Comparison of ENCODE assay signal across 9 cellular contexts in the genomic region with DNA sequence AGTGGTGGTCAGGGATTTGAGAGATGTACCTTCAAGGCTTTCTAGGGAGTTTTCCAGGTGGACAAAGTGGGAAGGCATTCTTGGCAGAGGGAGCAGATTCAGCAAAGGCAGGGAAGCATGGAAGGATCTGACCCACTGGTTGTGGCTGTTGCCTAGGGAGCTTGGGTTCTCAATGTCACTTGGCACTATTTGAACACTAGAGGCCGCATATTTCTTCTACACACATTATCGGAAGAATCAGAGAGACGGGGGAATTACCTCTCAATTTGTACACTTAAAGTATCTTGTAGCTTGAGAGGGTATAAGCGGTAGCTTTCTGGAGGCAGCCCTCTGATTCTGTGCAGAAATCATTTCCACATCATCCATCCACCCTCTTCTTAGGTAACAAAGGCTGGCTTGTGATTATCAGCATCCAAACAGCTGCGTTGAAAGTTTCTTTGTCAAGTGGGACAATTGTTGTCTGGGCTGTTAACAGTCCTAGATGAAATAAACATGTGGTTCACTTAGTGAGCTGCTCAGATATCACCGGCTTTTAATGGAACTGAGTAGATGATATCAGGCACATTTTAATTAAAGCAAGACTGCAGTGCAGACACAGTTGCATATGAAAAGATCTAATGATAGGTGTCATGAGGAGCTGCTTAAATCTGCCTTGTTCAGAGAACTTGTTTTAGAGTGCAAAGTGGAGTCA. TPM values are rescaled to one million over a fixed set of nuclear protein-coding genes. Genes with fewer than 3 reads are reported as not detected.
DNase-seq lines count a peak whose midpoint lies in the region; ATAC-seq and TF ChIP-seq lines count a peak whose summit lies in the region.
"Had no signal": no experiment of that assay in that cellular context is flagged by ENCODE, and none has a peak within 500 bp of the region (broad histone marks: within the 10 kb centered on the region; RNA-seq: fewer than 3 reads in every experiment).

No MANE protein-coding gene starts in this region.

- H3K27me3 Mint-ChIP-seq in stimulated activated naive CD8-positive, alpha-beta T cell treated with anti-CD3 and anti-CD28 coated beads, Interleukin-15, amount 100 ng/mL, for 72 hours: peaks cover 92% of the 10 kb centered on the region

- no peaks in the 10 kb centered on the region for H3K36me3 ChIP-seq in HEK293 (ENCODE audit: control insufficient read depth in 2 of 2, insufficient read depth in 1 of 2, low read length in 2 of 2)

- no peak for ATAC-seq in foreskin keratinocyte
- ATAC-seq in stimulated activated naive CD8-positive, alpha-beta T cell treated with anti-CD3 and anti-CD28 coated beads, Interleukin-15, amount 100 ng/mL, for 72 hours: no peak

- DNase-seq in COLO668 (lab: John Stamatoyannopoulos, UW; ENCODE audit: unreplicated experiment) (peak; percentile 55), NCI-H526 treated with DMSO at 0.1 percent for 48 hours (lab: John Stamatoyannopoulos, UW) (peak; percentile 58), foreskin keratinocyte (no peak), ecto neural progenitor cell (ENCODE audit: low spot score) (no peak), epidermal melanocyte (ENCODE audit: insufficient read length, low spot score) (no peak), hepatic stellate cell (ENCODE audit: low spot score) (no peak)
- no peak for DNase-seq in stimulated activated naive CD8-positive, alpha-beta T cell treated with anti-CD3 and anti-CD28 coated beads, Interleukin-15, amount 100 ng/mL, for 72 hours
- DNase-seq: stimulated activated CD4-positive, alpha-beta T cell treated with anti-CD3 and anti-CD28 coated beads, Interleukin-1b, Interleukin-23, amount 100 ng/mL, for 48 hours had no signal

- H3K27ac Mint-ChIP-seq in stimulated activated naive CD8-positive, alpha-beta T cell treated with anti-CD3 and anti-CD28 coated beads, Interleukin-15, amount 100 ng/mL, for 72 hours: no peak overlapping the region

- no peaks in the 10 kb centered on the region for H3K9me3 Mint-ChIP-seq in stimulated activated naive CD8-positive, alpha-beta T cell treated with anti-CD3 and anti-CD28 coated beads, Interleukin-15, amount 100 ng/mL, for 72 hours

- H3K9me3 ChIP-seq in HEK293 (ENCODE audit: control insufficient read depth, insufficient read depth, low read depth, low read length): no peaks in the 10 kb centered on the region

- peaks cover 55% of the 10 kb centered on the region for H3K27me3 ChIP-seq in foreskin keratinocyte

- CTCF ChIA-PET in HEK293 (lab: Yijun Ruan, JAX): interaction anchor here (0.6 to 3.9 kb wide), 15 partner anchors 8 to 478 kb away, joined by 3 to 25 read pairs (median 3); no protein-coding TSS in a partner anchor

- H3K4me3 ChIP-seq in HEK293 (ENCODE audit: low read depth, low read length): no peak overlapping the region

- POLR2A ChIA-PET in HEK293 (lab: Yijun Ruan, JAX): interaction anchor here (0.5 kb wide), 1 partner anchor 12 kb away, joined by 3 read pairs; no protein-coding TSS in a partner anchor

- peaks cover 30% of the 10 kb centered on the region for H3K4me1 Mint-ChIP-seq in stimulated activated naive CD8-positive, alpha-beta T cell treated with anti-CD3 and anti-CD28 coated beads, Interleukin-15, amount 100 ng/mL, for 72 hours

- H3K27ac ChIP-seq in HEK293 (ENCODE audit: extremely low read depth, low read depth, low read length) (no peak overlapping the region), foreskin keratinocyte (no peak overlapping the region)

- no peak overlapping the region for H3K4me3 Mint-ChIP-seq in stimulated activated naive CD8-positive, alpha-beta T cell treated with anti-CD3 and anti-CD28 coated beads, Interleukin-15, amount 100 ng/mL, for 72 hours

- TF ChIP-seq CTCF in HEK293 (tag by site-specific recombination; IDR thresholded peaks at IDR 0.05): no peak
- peak; percentile 39 for TF ChIP-seq CTCF in foreskin keratinocyte (conservative IDR thresholded peaks at IDR 0.05)

- H3K4me1 ChIP-seq in HEK293 (ENCODE audit: control insufficient read depth, insufficient read depth, low read length) (no peaks in the 10 kb centered on the region; the same call in 1 of the 2 replicates), foreskin keratinocyte (no peaks in the 10 kb centered on the region)

TF ChIP-seq in HEK293, 187 proteins besides CTCF, POLR2A, EP300 and RAD21:
- TF ChIP-seq ZBTB17 (tag by site-specific recombination; IDR thresholded peaks at IDR 0.05): peak; percentile 18; the same call in 1 of the 2 replicates
- no peak for TF ChIP-seq MZF1 (tag by site-specific recombination; IDR thresholded peaks at IDR 0.05; ENCODE audit: borderline replicate concordance)

RNA-seq across cellular contexts. Expression of gene NELL1, which starts 2.6 kb away (rescaled TPM):
- not detected in 2 replicates for total RNA-seq in foreskin keratinocyte
- polyA plus RNA-seq in foreskin keratinocyte: not detected in 2 replicates

Comparison
In these comparisons a context has a peak if more than half of its experiments do, and no peak if none do; other contexts are left out.
1. DNase-seq: peak in COLO668 (single experiment) and NCI-H526 treated with DMSO at 0.1 percent for 48 hours (single experiment); none in foreskin keratinocyte (0 of 2), ecto neural progenitor cell (single experiment), epidermal melanocyte (single experiment), hepatic stellate cell (single experiment) and stimulated activated naive CD8-positive, alpha-beta T cell treated with anti-CD3 and anti-CD28 coated beads, Interleukin-15, amount 100 ng/mL, for 72 hours (0 of 2).